8 cellular contexts compared by ENCODE assay signal in the genomic region with DNA sequence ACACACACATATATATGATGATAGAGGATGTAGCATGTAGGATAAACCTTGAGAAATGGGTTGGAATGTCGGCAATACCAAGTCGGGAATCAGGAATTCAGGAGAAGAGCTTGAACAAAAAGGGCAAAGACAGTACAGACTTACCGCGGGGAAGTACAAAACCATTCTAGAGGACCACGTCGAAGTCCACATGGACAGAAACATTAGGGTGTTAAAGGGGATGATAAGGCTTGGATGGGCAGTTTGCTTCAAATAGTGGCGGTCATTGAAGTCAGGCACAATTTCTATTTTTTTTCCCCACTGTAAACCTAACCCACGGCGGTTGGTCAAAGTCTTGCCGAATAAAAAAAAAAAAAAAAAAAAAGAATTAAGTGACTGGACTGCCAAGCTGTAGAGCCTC. TPM values are rescaled to one million over a fixed set of nuclear protein-coding genes. Genes with fewer than 3 reads are reported as not detected.
DNase-seq lines count a peak whose midpoint lies in the region; ATAC-seq and TF ChIP-seq lines count a peak whose summit lies in the region.

No MANE protein-coding gene starts in this region.

- peak overlapping the region; percentile 89 to 96 (median 93) for H3K4me3 Mint-ChIP-seq in CD4-positive, alpha-beta memory T cell

- H3K36me3 Mint-ChIP-seq in CD4-positive, alpha-beta memory T cell = peaks cover 5 to 8% of the 10 kb centered on the region in 2 donors

- peaks cover 30% of the 10 kb centered on the region for H3K4me1 ChIP-seq in CD4-positive, alpha-beta memory T cell (ENCODE audit: insufficient read depth, low read length)

- H3K9me3 Mint-ChIP-seq in CD4-positive, alpha-beta memory T cell = no peaks in the 10 kb centered on the region

- no peaks in the 10 kb centered on the region for H3K27me3 ChIP-seq in CD4-positive, alpha-beta memory T cell (ENCODE audit: insufficient read depth, low read length)
- no peaks in the 10 kb centered on the region for H3K27me3 ChIP-seq in MG63
- H3K27me3 ChIP-seq in neural cell (ENCODE audit: insufficient read depth, low read depth, low read length) = no peaks in the 10 kb centered on the region

- no peaks in the 10 kb centered on the region for H3F3A ChIP-seq in neural cell (ENCODE audit: insufficient read depth, low read length, poor library complexity, severe bottlenecking)

- TF ChIP-seq CTCF in coronary artery (IDR thresholded peaks at IDR 0.05) = no peak
- no peak for TF ChIP-seq CTCF in neural cell (IDR thresholded peaks at IDR 0.05; ENCODE audit: poor library complexity, severe bottlenecking)

- H3K36me3 ChIP-seq in CD4-positive, alpha-beta memory T cell (ENCODE audit: insufficient read depth, low read length) = no peaks in the 10 kb centered on the region
- H3K36me3 ChIP-seq in MG63 (peaks cover 19% of the 10 kb centered on the region), neural cell (ENCODE audit: insufficient read depth, low read length) (no peaks in the 10 kb centered on the region)

- peak overlapping the region; percentile 49 for H3K4me2 ChIP-seq in neural cell (ENCODE audit: low read length)

- H3K9ac ChIP-seq in neural cell (ENCODE audit: low read length) = no peak overlapping the region

- H3K79me2 ChIP-seq in neural cell (replicated peaks; ENCODE audit: insufficient read depth, low read length) = peaks cover 35% of the 10 kb centered on the region

- H3K4me3 ChIP-seq in CD4-positive, alpha-beta memory T cell (ENCODE audit: low read length in 2 of 2) = peak overlapping the region; percentile 81 to 84
- H3K4me3 ChIP-seq in MG63 (peak overlapping the region; percentile 97), coronary artery (peak overlapping the region; percentile 76), neural cell (ENCODE audit: low read length) (peak overlapping the region; percentile 71)

- H4K20me1 ChIP-seq in neural cell (ENCODE audit: insufficient read depth) = peaks cover under 1% of the 10 kb centered on the region

- no peaks in the 10 kb centered on the region for H3K27me3 Mint-ChIP-seq in CD4-positive, alpha-beta memory T cell

- H3K9me2 ChIP-seq in neural cell (ENCODE audit: insufficient read depth, low read length) = no peaks in the 10 kb centered on the region

- H3K4me1 Mint-ChIP-seq in CD4-positive, alpha-beta memory T cell = peaks cover 32 to 57% (median 45%) of the 10 kb centered on the region in 4 donors

- ATAC-seq in left lobe of liver (no peak), GM18520 (IDR thresholded peaks at IDR 0.05; ENCODE audit: unreplicated experiment) (no peak), HG02852 (IDR thresholded peaks at IDR 0.05; ENCODE audit: unreplicated experiment) (no peak)

- peak overlapping the region; percentile 38 to 97 (median 94) for H3K27ac Mint-ChIP-seq in CD4-positive, alpha-beta memory T cell

- POLR2A ChIA-PET in CD4-positive, alpha-beta memory T cell (lab: Charles Lee; ENCODE audit: partially characterized antibody) = interaction anchor here (1.8 kb wide), 1 partner anchor 72 kb away, joined by 6 read pairs; a partner anchor contains a TSS

- H2AFZ ChIP-seq in neural cell (ENCODE audit: low read depth, low read length) = no peak overlapping the region

- H3K27ac ChIP-seq in CD4-positive, alpha-beta memory T cell (ENCODE audit: low read depth, low read length) = peak overlapping the region; percentile 67
- H3K27ac ChIP-seq in coronary artery (no peak overlapping the region), neural cell (ENCODE audit: low read length) (no peak overlapping the region)

- TF ChIP-seq EP300 in neural cell (conservative IDR thresholded peaks at IDR 0.05; ENCODE audit: poor library complexity, severe bottlenecking) = no peak

- DNase-seq in CD4-positive, alpha-beta memory T cell = no peak
- no peak for DNase-seq in MG63
- no peak for DNase-seq in coronary artery (ENCODE audit: low spot score)
- DNase-seq in left lobe of liver (ENCODE audit: low spot score) = no peak
- DNase-seq in activated CD4-positive, alpha-beta T cell treated with anti-CD3 and anti-CD28 coated beads, Interleukin-2, amount 50 U/mL, for 48 hours = no peak

- intact Hi-C loops in CD4-positive, alpha-beta memory T cell (cut with micrococcal nuclease) = loop anchor here (10.0 kb wide), 2 partner anchors 220 to 880 kb away; no protein-coding TSS in a partner anchor

- no peaks in the 10 kb centered on the region for H3K9me3 ChIP-seq in CD4-positive, alpha-beta memory T cell (ENCODE audit: control insufficient read depth in 1 of 2, low read length in 2 of 2)
- H3K9me3 ChIP-seq in MG63 (no peaks in the 10 kb centered on the region), neural cell (ENCODE audit: low read length) (no peaks in the 10 kb centered on the region)

- CTCF ChIA-PET in CD4-positive, alpha-beta memory T cell (lab: Charles Lee; ENCODE audit: partially characterized antibody) = interaction anchor here (0.7 to 2.3 kb wide), 2 partner anchors 9 to 70 kb away, joined by 3 to 8 read pairs; no protein-coding TSS in a partner anchor

- TF ChIP-seq RAD21 in neural cell (conservative IDR thresholded peaks at IDR 0.05) = no peak

TF ChIP-seq in neural cell, 6 proteins besides CTCF, POLR2A, EP300 and RAD21:
- TF ChIP-seq POLR2AphosphoS5 (IDR thresholded peaks at IDR 0.05) = no peak
- TF ChIP-seq TAF1 (IDR thresholded peaks at IDR 0.05; ENCODE audit: low read depth) = no peak
- no peak for TF ChIP-seq SMC3 (conservative IDR thresholded peaks at IDR 0.05; ENCODE audit: poor library complexity)
- no peak for TF ChIP-seq MXI1 (conservative IDR thresholded peaks at IDR 0.05; ENCODE audit: poor library complexity, severe bottlenecking)
- TF ChIP-seq, protein P1, sequence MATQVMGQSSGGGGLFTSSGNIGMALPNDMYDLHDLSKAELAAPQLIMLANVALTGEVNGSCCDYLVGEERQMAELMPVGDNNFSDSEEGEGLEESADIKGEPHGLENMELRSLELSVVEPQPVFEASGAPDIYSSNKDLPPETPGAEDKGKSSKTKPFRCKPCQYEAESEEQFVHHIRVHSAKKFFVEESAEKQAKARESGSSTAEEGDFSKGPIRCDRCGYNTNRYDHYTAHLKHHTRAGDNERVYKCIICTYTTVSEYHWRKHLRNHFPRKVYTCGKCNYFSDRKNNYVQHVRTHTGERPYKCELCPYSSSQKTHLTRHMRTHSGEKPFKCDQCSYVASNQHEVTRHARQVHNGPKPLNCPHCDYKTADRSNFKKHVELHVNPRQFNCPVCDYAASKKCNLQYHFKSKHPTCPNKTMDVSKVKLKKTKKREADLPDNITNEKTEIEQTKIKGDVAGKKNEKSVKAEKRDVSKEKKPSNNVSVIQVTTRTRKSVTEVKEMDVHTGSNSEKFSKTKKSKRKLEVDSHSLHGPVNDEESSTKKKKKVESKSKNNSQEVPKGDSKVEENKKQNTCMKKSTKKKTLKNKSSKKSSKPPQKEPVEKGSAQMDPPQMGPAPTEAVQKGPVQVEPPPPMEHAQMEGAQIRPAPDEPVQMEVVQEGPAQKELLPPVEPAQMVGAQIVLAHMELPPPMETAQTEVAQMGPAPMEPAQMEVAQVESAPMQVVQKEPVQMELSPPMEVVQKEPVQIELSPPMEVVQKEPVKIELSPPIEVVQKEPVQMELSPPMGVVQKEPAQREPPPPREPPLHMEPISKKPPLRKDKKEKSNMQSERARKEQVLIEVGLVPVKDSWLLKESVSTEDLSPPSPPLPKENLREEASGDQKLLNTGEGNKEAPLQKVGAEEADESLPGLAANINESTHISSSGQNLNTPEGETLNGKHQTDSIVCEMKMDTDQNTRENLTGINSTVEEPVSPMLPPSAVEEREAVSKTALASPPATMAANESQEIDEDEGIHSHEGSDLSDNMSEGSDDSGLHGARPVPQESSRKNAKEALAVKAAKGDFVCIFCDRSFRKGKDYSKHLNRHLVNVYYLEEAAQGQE (IDR thresholded peaks at IDR 0.05; ENCODE audit: borderline replicate concordance) = no peak

RNA-seq across cellular contexts. Expression of a gene that starts 0.8 kb away (rescaled TPM):
- total RNA-seq in CD4-positive, alpha-beta memory T cell = 10 to 100 TPM; 33.0 to 33.2 TPM
- polyA plus RNA-seq in CD4-positive, alpha-beta memory T cell = 10 to 100 TPM; 16.4 to 25.8 TPM
- 33.9 and 44.9 TPM in 2 replicates for total RNA-seq in MG63 (2014; rRNA removed; shearing (Covaris generic); ENCODE audit: low replicate concordance)
- polyA plus RNA-seq in neural cell = 30.8 and 36.3 TPM in 2 replicates
- 36.8 and 43.3 TPM in 2 replicates for polyA minus RNA-seq in neural cell
- 21.1 TPM for total RNA-seq in left lobe of liver
